Comparison of ENCODE assay signal across 10 cellular contexts in the genomic region with DNA sequence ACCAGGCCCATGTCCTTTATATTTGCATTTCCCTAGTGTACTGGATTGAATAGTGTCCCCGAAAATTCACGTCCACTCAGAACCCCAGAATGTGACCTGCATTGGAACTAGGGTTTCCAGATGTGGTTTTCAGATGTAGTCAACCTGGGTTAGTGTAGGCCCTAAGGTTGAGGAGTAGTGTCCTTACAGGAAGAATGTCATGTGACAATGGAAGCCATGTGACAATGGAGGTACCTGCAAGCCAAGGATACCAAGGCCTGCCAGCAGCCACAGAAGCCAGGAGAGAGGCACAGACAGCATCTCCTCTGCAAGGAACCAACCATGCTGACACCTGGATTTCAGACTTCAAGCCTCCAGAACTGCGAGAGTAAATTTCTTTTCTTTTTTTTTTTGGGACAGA. TPM values are rescaled to one million over a fixed set of nuclear protein-coding genes. Genes with fewer than 3 reads are reported as not detected.
"Had no signal": no experiment of that assay in that cellular context is flagged by ENCODE, and none has a peak within 500 bp of the region (broad histone marks: within the 10 kb centered on the region; RNA-seq: fewer than 3 reads in every experiment).

No MANE protein-coding gene starts in this region.

- FAIRE-seq: HepG2, HTR-8/SVneo had no signal

- H3K4me1 ChIP-seq: HAP-1 had no signal

- H3K4me3 ChIP-seq: GM23338, HAP-1 had no signal

- H3K36me3 ChIP-seq: HAP-1 had no signal

- H3K4me1 Mint-ChIP-seq: IgD-negative memory B cell had no signal

- H3K9me3 Mint-ChIP-seq: HFFc6 had no signal

- ATAC-seq: GM23338, HCT116, HepG2 had no signal

- H3K9me3 ChIP-seq: HAP-1 had no signal

- H3K27ac Mint-ChIP-seq: GM23338, HFFc6, IgD-negative memory B cell had no signal

- H2AFZ ChIP-seq: GM23338 had no signal

- H3K4me3 Mint-ChIP-seq: GM23338, HFFc6, IgD-negative memory B cell had no signal

- DNase-seq: H7, HFFc6, KG1 had no signal

- H3K4me2 ChIP-seq: GM23338 had no signal

- H3K36me3 Mint-ChIP-seq: IgD-negative memory B cell had no signal

RNA-seq across cellular contexts. Expression of a gene that starts 5.2 kb away (rescaled TPM):
- total RNA-seq: GM23338, H4, HFFc6 had no signal
- polyA plus RNA-seq: IgD-negative memory B cell had no signal
